Comparison of ENCODE assay signal across 9 cellular contexts in the genomic region with DNA sequence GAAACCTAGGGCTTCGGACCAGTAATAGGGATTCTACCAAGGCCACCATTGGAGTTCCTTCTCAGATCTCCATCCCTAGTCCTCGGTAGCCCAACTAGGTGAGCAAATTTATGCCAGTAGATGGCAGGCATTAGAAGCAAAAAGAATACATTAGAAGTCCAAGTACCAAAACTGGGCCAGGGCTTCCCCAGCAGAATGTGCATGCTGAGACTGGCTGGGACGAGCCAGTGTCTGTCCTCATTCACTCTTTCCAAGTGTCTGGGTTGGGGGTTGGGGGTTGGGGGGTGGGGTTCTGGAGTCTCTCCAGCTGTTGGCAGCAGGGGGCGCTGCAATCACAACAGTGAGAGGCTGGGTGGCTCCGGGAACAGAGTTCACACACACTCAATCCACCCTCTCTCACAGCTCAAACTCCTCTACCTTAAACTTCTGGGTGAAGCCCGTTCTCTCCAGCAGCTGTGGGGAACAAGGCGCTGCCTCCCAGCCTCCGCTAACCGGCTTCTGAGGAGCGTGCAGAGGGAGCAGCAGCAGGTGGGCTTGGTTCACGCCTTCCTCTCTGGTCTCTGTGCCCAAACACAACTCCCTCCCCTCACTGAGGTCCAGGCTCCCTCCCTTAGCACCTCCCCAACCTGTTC. TPM values are rescaled to one million over a fixed set of nuclear protein-coding genes. Genes with fewer than 3 reads are reported as not detected.
A peak's percentile ranks its signal among the peaks of the same experiment; 100 is the strongest.
DNase-seq lines count a peak whose midpoint lies in the region; ATAC-seq and TF ChIP-seq lines count a peak whose summit lies in the region.
"Had no signal": no experiment of that assay in that cellular context is flagged by ENCODE, and none has a peak within 500 bp of the region (broad histone marks: within the 10 kb centered on the region; RNA-seq: fewer than 3 reads in every experiment).

No MANE protein-coding gene starts in this region.

- H3K9me3 ChIP-seq in BE2C, result no peaks in the 10 kb centered on the region
- no peaks in the 10 kb centered on the region for H3K9me3 ChIP-seq in adipocyte (ENCODE audit: control insufficient read depth, low read length)

- H3K36me3 ChIP-seq in BE2C, result no peaks in the 10 kb centered on the region
- H3K36me3 ChIP-seq in adipocyte (ENCODE audit: control insufficient read depth, insufficient read depth, low read length, severe bottlenecking), result no peaks in the 10 kb centered on the region

- peak; percentile 49 for TF ChIP-seq CTCF in BE2C (IDR thresholded peaks at IDR 0.05; ENCODE audit: low read depth, low read length)
- TF ChIP-seq CTCF in RWPE1 (conservative IDR thresholded peaks at IDR 0.05; ENCODE audit: low read depth), result no peak; the same call in 1 of the 2 replicates

- no peak overlapping the region for H3K27ac ChIP-seq in RWPE1
- H3K27ac ChIP-seq: parathyroid adenoma had no signal

- H3K9ac ChIP-seq in adipocyte (ENCODE audit: low read length), result no peak overlapping the region
- H3K9ac ChIP-seq: parathyroid adenoma had no signal

- DNase-seq in BE2C, result peak; percentile 62
- DNase-seq in HEK293T (ENCODE audit: extremely low spot score), result peak; percentile 82
- DNase-seq in RWPE1 (ENCODE audit: low spot score), result peak; percentile 69
- peak; percentile 88 for DNase-seq in adipocyte (ENCODE audit: low read depth)
- DNase-seq in hypothalamus (lab: John Stamatoyannopoulos, UW), result peak in 40 of 51 donors; percentile 8 to 82 (median 48)
- DNase-seq in stimulated activated CD4-positive, alpha-beta T cell treated with anti-CD3 and anti-CD28 coated beads, Interleukin-2, amount 100 ng/mL, for 4 hours (ENCODE audit: low read depth), result peak; percentile 9

- H3K27me3 ChIP-seq in BE2C, result peaks cover 6% of the 10 kb centered on the region
- peaks cover 12% of the 10 kb centered on the region for H3K27me3 ChIP-seq in adipocyte (replicated peaks; ENCODE audit: control insufficient read depth, insufficient read depth, low read length)

- ATAC-seq in GM18505 (IDR thresholded peaks at IDR 0.05; ENCODE audit: unreplicated experiment), result no peak
- no peak for ATAC-seq in HG02678 (IDR thresholded peaks at IDR 0.05; ENCODE audit: unreplicated experiment)

- CTCF ChIA-PET in HEK293T (lab: Yijun Ruan, JAX), result interaction anchor here (0.9 to 1.1 kb wide), 3 partner anchors 119 to 323 kb away, joined by 3 to 4 read pairs (median 3); no protein-coding TSS in a partner anchor
- CTCF ChIA-PET in RWPE1 (lab: Yijun Ruan, JAX), result interaction anchor here (0.5 to 2.4 kb wide), 12 partner anchors 8 to 1297 kb away, joined by 3 to 12 read pairs (median 4); no protein-coding TSS in a partner anchor

- POLR2A ChIA-PET in HEK293T (lab: Yijun Ruan, JAX), result no interaction called here
- POLR2A ChIA-PET in RWPE1 (lab: Yijun Ruan, JAX; ENCODE audit: low non-redundant PET), result no interaction called here

- H3K4me3 ChIP-seq in BE2C (ENCODE audit: low read depth, low read length) (no peak overlapping the region), adipocyte (ENCODE audit: low read length) (no peak overlapping the region)

- TF ChIP-seq POLR2A in GM18505 (IDR thresholded peaks at IDR 0.05; ENCODE audit: borderline replicate concordance, extremely low read depth, insufficient read depth, insufficient read length), result no peak

- H3K4me1 ChIP-seq in BE2C (no peaks in the 10 kb centered on the region), adipocyte (ENCODE audit: control insufficient read depth, insufficient read depth, low read length) (no peaks in the 10 kb centered on the region)

TF ChIP-seq in HEK293T, 16 proteins besides CTCF, POLR2A, EP300 and RAD21:
- TF ChIP-seq SUZ12 (IDR thresholded peaks at IDR 0.05), result no peak
- TF ChIP-seq NFRKB (IDR thresholded peaks at IDR 0.05), result no peak
- no peak for TF ChIP-seq ARNT (IDR thresholded peaks at IDR 0.05)
- TF ChIP-seq FOXA1 (IDR thresholded peaks at IDR 0.05), result no peak

RNA-seq across cellular contexts. Expression of a gene that starts 57.5 kb away (rescaled TPM):
- polyA plus RNA-seq in BE2C (2012; ENCODE audit: insufficient read depth, insufficient read length, low read depth), result not detected

RNA-seq across cellular contexts. Expression of a gene that starts 59.9 kb away (rescaled TPM):
- polyA plus RNA-seq in BE2C (2012; ENCODE audit: insufficient read depth, insufficient read length, low read depth), result not detected

Comparison
In these comparisons a context has a peak if more than half of its experiments do, and no peak if none do; other contexts are left out.
1. DNase-seq: peak in every context shown above with its lines; median percentile 88 in adipocyte; 82 in HEK293T; 69 in RWPE1; 62 in BE2C; 48 in hypothalamus; 9 in stimulated activated CD4-positive, alpha-beta T cell treated with anti-CD3 and anti-CD28 coated beads, Interleukin-2, amount 100 ng/mL, for 4 hours.